Comparison of ENCODE assay signal across 8 cellular contexts in the genomic region with DNA sequence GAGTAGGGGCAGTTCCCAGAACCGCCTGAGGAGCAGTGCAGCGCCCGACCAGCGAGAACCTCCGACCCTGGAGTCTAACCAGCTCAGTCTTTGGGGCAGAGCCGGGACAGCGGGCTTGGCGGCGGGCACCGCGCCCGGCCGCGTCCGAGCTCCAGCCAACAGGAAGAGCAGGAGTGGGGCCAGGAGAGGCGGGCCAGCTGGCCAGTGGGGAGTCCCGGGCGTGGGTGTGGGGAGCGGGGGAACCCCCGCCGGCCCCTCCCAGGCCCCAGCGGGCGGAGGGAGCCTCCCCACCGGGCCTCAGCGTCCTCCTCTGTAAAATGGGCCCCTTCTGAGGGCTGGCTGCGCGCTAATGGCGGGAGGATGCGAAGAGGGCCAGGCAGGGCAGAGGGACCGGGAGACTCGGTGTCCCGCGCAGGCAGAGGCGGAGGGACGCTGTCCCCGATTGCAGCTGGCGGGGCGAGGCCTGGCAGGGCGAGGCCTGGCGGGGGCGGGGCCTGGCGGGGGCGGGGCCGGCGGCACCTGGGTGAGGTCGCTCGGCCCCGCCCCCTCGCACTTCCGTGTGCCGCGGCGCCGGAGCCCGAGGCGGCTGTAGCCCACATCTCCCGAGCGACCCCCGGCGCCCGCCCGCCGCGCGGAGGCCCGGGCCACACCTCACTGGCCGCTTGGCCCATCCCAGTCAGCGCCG. TPM values are rescaled to one million over a fixed set of nuclear protein-coding genes. Genes with fewer than 3 reads are reported as not detected.
DNase-seq lines count a peak whose midpoint lies in the region; ATAC-seq and TF ChIP-seq lines count a peak whose summit lies in the region.

A gene (plus strand): TSS at position 550 of the 685 bp plus-strand sequence. CDS start 17,214 bp downstream, outside the sequence.

- no peak for TF ChIP-seq EP300 in gastroesophageal sphincter (IDR thresholded peaks at IDR 0.05)

- ATAC-seq in GM19463 (IDR thresholded peaks at IDR 0.05; ENCODE audit: unreplicated experiment) (peak; percentile 48), gastroesophageal sphincter (peak; percentile 91)

- TF ChIP-seq POLR2A in gastroesophageal sphincter (IDR thresholded peaks at IDR 0.05): peak; percentile 56 to 61

- DNase-seq in D341Med (ENCODE audit: low spot score) (peak; percentile 94), HS-5 (ENCODE audit: low read depth) (peak; percentile 65), SJCRH30 (peak; percentile 73 to 75), nucleus accumbens (lab: John Stamatoyannopoulos, UW) (peak in 51 of 56 donors; percentile 8 to 84 (median 63)), substantia nigra (lab: John Stamatoyannopoulos, UW) (peak in 46 of 49 donors; percentile 20 to 87 (median 63))
- DNase-seq in activated naive CD4-positive, alpha-beta T cell (lab: John Stamatoyannopoulos, UW): peak; percentile 28 to 79 (median 52)

- no peaks in the 10 kb centered on the region for H3K36me3 ChIP-seq in SJCRH30
- H3K36me3 ChIP-seq in gastroesophageal sphincter: no peaks in the 10 kb centered on the region

- H3K27me3 ChIP-seq in SJCRH30 (no peaks in the 10 kb centered on the region), gastroesophageal sphincter (peaks cover 13% of the 10 kb centered on the region)

- H3K9me3 ChIP-seq in SJCRH30 (replicated peaks) (no peaks in the 10 kb centered on the region), gastroesophageal sphincter (no peaks in the 10 kb centered on the region)

- H3K4me1 ChIP-seq in SJCRH30: peaks cover 6% of the 10 kb centered on the region; the same call in 1 of the 2 replicates
- H3K4me1 ChIP-seq in gastroesophageal sphincter: peaks cover 0 to 63% (median 6%) of the 10 kb centered on the region in 3 donors

- H3K4me3 ChIP-seq in SJCRH30: peak within 1 kb of the TSS; percentile 80
- H3K4me3 ChIP-seq in gastroesophageal sphincter: peak within 1 kb of the TSS; percentile 38 to 83

- 0% methylated on average over 6 of the region's 69 CpGs; no CpG with 5 or more reads in 1 of the 2 donors for WGBS in gastroesophageal sphincter (ENCODE audit: low coverage in 1 of 2), 2 donors

- 0 out of 2 replicates have a peak within 1 kb of the TSS, but pooled peaks have one; percentile 29 for H3K27ac ChIP-seq in SJCRH30
- peak within 1 kb of the TSS; percentile 27 to 90 (median 86) for H3K27ac ChIP-seq in gastroesophageal sphincter
- peak within 1 kb of the TSS; percentile 55 for H3K27ac ChIP-seq in substantia nigra (ENCODE audit: low read depth, low read length, poor library complexity, severe bottlenecking)

- peak in 3 of 4 experiments; percentile 63 to 78 (median 76) for TF ChIP-seq CTCF in gastroesophageal sphincter (IDR thresholded peaks at IDR 0.05)

RNA-seq across cellular contexts. Expression of the gene that starts here (rescaled TPM):
- total RNA-seq in SJCRH30 (2014; rRNA removed; shearing (Covaris generic)): 4.1 and 4.6 TPM in 2 replicates
- total RNA-seq in gastroesophageal sphincter: 10 to 100 TPM in 1 of 4 donors, 1 to 10 TPM in 3; 5.5 to 10.1 (median 7.6) TPM

Comparison
In these comparisons a context has a peak if more than half of its experiments do, and no peak if none do; other contexts are left out.
1. Peak in every context shown above with its lines: DNase-seq, ATAC-seq, H3K4me3 ChIP-seq and H3K27ac ChIP-seq.
2. H3K27ac ChIP-seq: peak in every context shown above with its lines; median percentile 86 in gastroesophageal sphincter; 55 in substantia nigra; 29 in SJCRH30.